ENCODE assay signal across 8 cellular contexts in the genomic region with DNA sequence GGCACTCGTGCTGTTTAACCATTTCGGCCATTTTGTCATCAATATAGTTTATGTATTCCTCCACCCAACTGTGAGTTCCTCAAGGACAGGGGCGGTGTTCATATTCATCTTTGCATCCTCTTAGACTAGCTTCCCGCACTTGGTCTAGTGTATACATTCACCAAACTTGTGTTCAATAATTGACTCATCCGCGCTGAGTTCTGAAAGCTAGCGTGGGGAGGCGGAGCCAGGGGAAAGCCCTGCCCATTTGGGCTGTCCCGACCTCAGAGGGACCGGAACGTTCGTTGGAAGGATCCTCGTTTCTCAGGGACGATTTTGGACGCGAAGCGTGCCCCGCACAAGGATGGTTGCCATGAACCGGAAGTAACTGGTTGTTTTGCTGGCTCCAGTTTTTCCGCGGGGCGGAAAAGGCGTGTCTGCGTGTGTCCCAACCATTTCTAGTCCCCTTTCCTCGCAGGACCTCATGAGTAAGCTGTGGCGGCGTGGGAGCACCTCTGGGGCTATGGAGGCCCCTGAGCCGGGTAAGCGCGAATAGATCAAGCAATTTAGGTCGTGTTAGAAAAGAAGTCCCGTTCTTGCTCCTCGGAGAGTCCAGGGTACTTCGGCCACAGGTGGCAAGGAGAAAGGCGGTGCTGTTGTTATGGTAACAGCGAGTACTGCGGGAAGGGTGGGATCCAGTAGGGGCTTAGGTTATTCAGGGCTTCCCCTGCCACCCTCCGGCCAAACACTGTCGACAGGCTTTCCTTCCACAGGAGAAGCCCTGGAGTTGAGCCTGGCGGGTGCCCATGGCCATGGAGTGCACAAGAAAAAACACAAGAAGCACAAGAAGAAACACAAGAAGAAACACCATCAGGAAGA. TPM values are rescaled to one million over a fixed set of nuclear protein-coding genes. Genes with fewer than 3 reads are reported as not detected.
DNase-seq lines count a peak whose midpoint lies in the region; TF ChIP-seq lines count a peak whose summit lies in the region.

A gene (plus strand): TSS at position 434 of the 858 bp plus-strand sequence. CDS start 30 bp downstream, at position 464.

- intact Hi-C loops in stomach (cut with DNase I; ENCODE audit: low total_unique reads), result no loop called here

- H3K36me3 ChIP-seq in HAP-1 (replicated peaks) (no peaks in the 10 kb centered on the region), MM.1S (replicated peaks; ENCODE audit: insufficient read depth, low read length) (no peaks in the 10 kb centered on the region), neural cell (ENCODE audit: insufficient read depth, low read length) (no peaks in the 10 kb centered on the region), stomach (no peaks in the 10 kb centered on the region)

- in situ Hi-C loops in HAP-1 (cut with MboI; ENCODE audit: low sequenced_read_pairs), result loop anchor here (10.0 kb wide), 1 partner anchor 720 kb away; a partner anchor contains a TSS

- H3K27ac ChIP-seq in MM.1S (ENCODE audit: low read length) (peak within 1 kb of the TSS; percentile 1; the same call in 1 of the 2 replicates), neural cell (ENCODE audit: low read length) (no peak within 1 kb of the TSS), stomach (peak within 1 kb of the TSS; percentile 21 to 82 (median 79))

- H3K9ac ChIP-seq in MM.1S (ENCODE audit: low read length) (peak within 1 kb of the TSS; percentile 54), neural cell (ENCODE audit: low read length) (peak within 1 kb of the TSS; percentile 59)

- TF ChIP-seq POLR2A in stomach (IDR thresholded peaks at IDR 0.05), result no peak

- TF ChIP-seq RAD21 in neural cell (conservative IDR thresholded peaks at IDR 0.05), result peak; percentile 42

- TF ChIP-seq CTCF in MM.1S (IDR thresholded peaks at IDR 0.05; ENCODE audit: low read length) (no peak), fibroblast of the aortic adventitia (IDR thresholded peaks at IDR 0.05; ENCODE audit: insufficient read depth, low read length) (no peak), neural cell (IDR thresholded peaks at IDR 0.05; ENCODE audit: poor library complexity, severe bottlenecking) (peak; percentile 42), stomach (IDR thresholded peaks at IDR 0.05) (peak in 1 of 7 experiments; percentile 18)

- H3K9me3 ChIP-seq in HAP-1 (no peaks in the 10 kb centered on the region), MM.1S (replicated peaks; ENCODE audit: insufficient read depth, low read length) (no peaks in the 10 kb centered on the region), neural cell (ENCODE audit: low read length) (no peaks in the 10 kb centered on the region), stomach (no peaks in the 10 kb centered on the region)

- peak within 1 kb of the TSS; percentile 86 for H3K4me2 ChIP-seq in MM.1S (ENCODE audit: low read depth, low read length)
- H3K4me2 ChIP-seq in neural cell (ENCODE audit: low read length), result peak within 1 kb of the TSS; percentile 93

- TF ChIP-seq EP300 in neural cell (conservative IDR thresholded peaks at IDR 0.05; ENCODE audit: poor library complexity, severe bottlenecking) (peak; percentile 74), stomach (IDR thresholded peaks at IDR 0.05) (no peak)

- peaks cover 16% of the 10 kb centered on the region for H3K4me1 ChIP-seq in HAP-1
- peaks cover 22% of the 10 kb centered on the region for H3K4me1 ChIP-seq in MM.1S (ENCODE audit: low read length)
- peaks cover 37 to 45% (median 41%) of the 10 kb centered on the region in 4 donors for H3K4me1 ChIP-seq in stomach

- H3K9me2 ChIP-seq in MM.1S (replicated peaks; ENCODE audit: insufficient read depth, low read length) (no peaks in the 10 kb centered on the region), neural cell (ENCODE audit: insufficient read depth, low read length) (no peaks in the 10 kb centered on the region)

- no peaks in the 10 kb centered on the region for H4K20me1 ChIP-seq in MM.1S (ENCODE audit: insufficient read depth, low read length)
- no peaks in the 10 kb centered on the region for H4K20me1 ChIP-seq in neural cell (ENCODE audit: insufficient read depth)

- H3K4me3 ChIP-seq in HAP-1 (peak within 1 kb of the TSS; percentile 58), MM.1S (ENCODE audit: low read length) (peak within 1 kb of the TSS; percentile 81), fibroblast of the aortic adventitia (ENCODE audit: low read depth, low read length) (peak within 1 kb of the TSS; percentile 93), neural cell (ENCODE audit: low read length) (peak within 1 kb of the TSS; percentile 99), stomach (peak within 1 kb of the TSS; percentile 68 to 90 (median 80))

- 0 to 2% (median 1%) methylated on average over 36 to 40 of the region's 40 CpGs for WGBS in stomach, 5 donors

- peaks cover 23% of the 10 kb centered on the region for H3K79me2 ChIP-seq in MM.1S (ENCODE audit: low read length)
- peaks cover 12% of the 10 kb centered on the region for H3K79me2 ChIP-seq in neural cell (replicated peaks; ENCODE audit: insufficient read depth, low read length)

- DNase-seq in ELF-1 (ENCODE audit: low read depth, low spot score) (peak; percentile 98), HAP-1 (ENCODE audit: low spot score in 2 of 2) (peak; percentile 85 to 96), MM.1S (peak; percentile 97), SIG-M5 (lab: John Stamatoyannopoulos, UW) (peak; percentile 94), activated gamma-delta T cell (lab: John Stamatoyannopoulos, UW) (peak; percentile 49), fibroblast of the aortic adventitia (ENCODE audit: low read depth) (peak; percentile 99), stomach (peak; percentile 97)

- H3F3A ChIP-seq in MM.1S (ENCODE audit: insufficient read depth, low read length) (peaks cover 13% of the 10 kb centered on the region; the same call in 1 of the 2 replicates), neural cell (ENCODE audit: insufficient read depth, low read length, poor library complexity, severe bottlenecking) (no peaks in the 10 kb centered on the region)

- peak within 1 kb of the TSS; percentile 54 for H2AFZ ChIP-seq in MM.1S (ENCODE audit: low read length)
- H2AFZ ChIP-seq in neural cell (ENCODE audit: low read depth, low read length), result peak within 1 kb of the TSS; percentile 42

- no peaks in the 10 kb centered on the region for H3K27me3 ChIP-seq in HAP-1 (ENCODE audit: low read depth)
- no peaks in the 10 kb centered on the region for H3K27me3 ChIP-seq in MM.1S (replicated peaks; ENCODE audit: insufficient read depth, low read length)
- H3K27me3 ChIP-seq in neural cell (ENCODE audit: insufficient read depth, low read depth, low read length), result no peaks in the 10 kb centered on the region
- H3K27me3 ChIP-seq in stomach, result peaks cover 0 to 7% (median 0%) of the 10 kb centered on the region in 3 donors

TF ChIP-seq in neural cell, 6 proteins besides CTCF, POLR2A, EP300 and RAD21:
- TF ChIP-seq EZH2 (IDR thresholded peaks at IDR 0.05; ENCODE audit: borderline replicate concordance, insufficient read depth, low read length, poor library complexity, severe bottlenecking), result no peak
- TF ChIP-seq MXI1 (conservative IDR thresholded peaks at IDR 0.05; ENCODE audit: poor library complexity, severe bottlenecking), result peak; percentile 97
- peak; percentile 65 for TF ChIP-seq SMC3 (conservative IDR thresholded peaks at IDR 0.05; ENCODE audit: poor library complexity)
- TF ChIP-seq, protein P1, sequence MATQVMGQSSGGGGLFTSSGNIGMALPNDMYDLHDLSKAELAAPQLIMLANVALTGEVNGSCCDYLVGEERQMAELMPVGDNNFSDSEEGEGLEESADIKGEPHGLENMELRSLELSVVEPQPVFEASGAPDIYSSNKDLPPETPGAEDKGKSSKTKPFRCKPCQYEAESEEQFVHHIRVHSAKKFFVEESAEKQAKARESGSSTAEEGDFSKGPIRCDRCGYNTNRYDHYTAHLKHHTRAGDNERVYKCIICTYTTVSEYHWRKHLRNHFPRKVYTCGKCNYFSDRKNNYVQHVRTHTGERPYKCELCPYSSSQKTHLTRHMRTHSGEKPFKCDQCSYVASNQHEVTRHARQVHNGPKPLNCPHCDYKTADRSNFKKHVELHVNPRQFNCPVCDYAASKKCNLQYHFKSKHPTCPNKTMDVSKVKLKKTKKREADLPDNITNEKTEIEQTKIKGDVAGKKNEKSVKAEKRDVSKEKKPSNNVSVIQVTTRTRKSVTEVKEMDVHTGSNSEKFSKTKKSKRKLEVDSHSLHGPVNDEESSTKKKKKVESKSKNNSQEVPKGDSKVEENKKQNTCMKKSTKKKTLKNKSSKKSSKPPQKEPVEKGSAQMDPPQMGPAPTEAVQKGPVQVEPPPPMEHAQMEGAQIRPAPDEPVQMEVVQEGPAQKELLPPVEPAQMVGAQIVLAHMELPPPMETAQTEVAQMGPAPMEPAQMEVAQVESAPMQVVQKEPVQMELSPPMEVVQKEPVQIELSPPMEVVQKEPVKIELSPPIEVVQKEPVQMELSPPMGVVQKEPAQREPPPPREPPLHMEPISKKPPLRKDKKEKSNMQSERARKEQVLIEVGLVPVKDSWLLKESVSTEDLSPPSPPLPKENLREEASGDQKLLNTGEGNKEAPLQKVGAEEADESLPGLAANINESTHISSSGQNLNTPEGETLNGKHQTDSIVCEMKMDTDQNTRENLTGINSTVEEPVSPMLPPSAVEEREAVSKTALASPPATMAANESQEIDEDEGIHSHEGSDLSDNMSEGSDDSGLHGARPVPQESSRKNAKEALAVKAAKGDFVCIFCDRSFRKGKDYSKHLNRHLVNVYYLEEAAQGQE (IDR thresholded peaks at IDR 0.05; ENCODE audit: borderline replicate concordance), result peak; percentile 58
- TF ChIP-seq TAF1 (IDR thresholded peaks at IDR 0.05; ENCODE audit: low read depth), result peak; percentile 56
- peak; percentile 67 for TF ChIP-seq POLR2AphosphoS5 (IDR thresholded peaks at IDR 0.05)

RNA-seq across cellular contexts. Expression of the gene that starts here (rescaled TPM):
- total RNA-seq in fibroblast of the aortic adventitia (ENCODE audit: low replicate concordance), result 13.5 and 28.0 TPM in 2 replicates
- polyA plus RNA-seq in neural cell, result 35.2 and 53.2 TPM in 2 replicates
- polyA minus RNA-seq in neural cell, result 17.5 and 19.0 TPM in 2 replicates
- total RNA-seq in stomach, result 10 to 100 TPM in 2 of 5 donors, 1 to 10 TPM in 2, not detected in 1; 4.7 to 44.5 (median 11.1) TPM
- 10 to 100 TPM; 32.2 to 52.2 (median 51.9) TPM for polyA plus RNA-seq in stomach

Comparison
In these comparisons a context has a peak if more than half of its experiments do, and no peak if none do; other contexts are left out.
1. DNase-seq: peak in every context shown above with its lines; median percentile 99 in fibroblast of the aortic adventitia; 98 in ELF-1; 97 in MM.1S; 97 in stomach; 94 in SIG-M5; 90 in HAP-1; 49 in activated gamma-delta T cell.